8 cellular contexts compared by ENCODE assay signal in genomic region chr14:75293920-75294648, GRCh38. TPM values are rescaled to one million over a fixed set of nuclear protein-coding genes. Genes with fewer than 3 reads are reported as not detected.
DNase-seq lines count a peak whose midpoint lies in the region; ATAC-seq and TF ChIP-seq lines count a peak whose summit lies in the region.

No MANE protein-coding gene starts in this region.

- H3K27me3 ChIP-seq in psoas muscle (ENCODE audit: insufficient read depth in 3 of 3, low read length in 2 of 3): no peaks in the 10 kb centered on the region

- peak overlapping the region; percentile 97 for H3K4me3 Mint-ChIP-seq in T-helper 17 cell

- peak; percentile 75 for DNase-seq in NCI-H187 treated with DMSO at 0.1 percent for 48 hours (lab: John Stamatoyannopoulos, UW)
- peak; percentile 93 to 95 (median 93) for DNase-seq in T-helper 17 cell
- peak in 55 of 56 donors; percentile 49 to 96 (median 89) for DNase-seq in amygdala (lab: John Stamatoyannopoulos, UW)
- peak; percentile 97 for DNase-seq in left ventricle myocardium superior
- DNase-seq in psoas muscle: peak; percentile 96 to 98

- H3K9me3 ChIP-seq in T-helper 17 cell (ENCODE audit: control insufficient read depth, low read length, poor library complexity, severe bottlenecking) (no peaks in the 10 kb centered on the region), psoas muscle (no peaks in the 10 kb centered on the region)

- peaks cover 9% of the 10 kb centered on the region for H3K27me3 Mint-ChIP-seq in T-helper 17 cell

- intact Hi-C loops in left ventricle myocardium superior (cut with micrococcal nuclease): no loop called here
- intact Hi-C loops in psoas muscle (cut with DNase I): loop anchor here in 1 of 2 donors (10.0 kb wide), 1 partner anchor 49 kb away; no protein-coding TSS in a partner anchor

- H3K36me3 Mint-ChIP-seq in T-helper 17 cell (ENCODE audit: low read depth): no peaks in the 10 kb centered on the region

- H3K4me1 ChIP-seq in psoas muscle (peaks cover 10% of the 10 kb centered on the region), urinary bladder (ENCODE audit: insufficient read depth) (no peaks in the 10 kb centered on the region)

- H3K4me1 Mint-ChIP-seq in T-helper 17 cell: peaks cover 14% of the 10 kb centered on the region

- H3K36me3 ChIP-seq in psoas muscle (ENCODE audit: insufficient read depth in 1 of 2, low read depth in 1 of 2) (no peaks in the 10 kb centered on the region), urinary bladder (ENCODE audit: insufficient read depth) (no peaks in the 10 kb centered on the region)

- TF ChIP-seq CTCF in psoas muscle (IDR thresholded peaks at IDR 0.05): no peak

- peak overlapping the region; percentile 85 for H3K4me3 ChIP-seq in psoas muscle
- peak overlapping the region; percentile 41 for H3K4me3 ChIP-seq in urinary bladder (ENCODE audit: low read depth, low read length)

- peak overlapping the region; percentile 95 for H3K27ac ChIP-seq in psoas muscle
- H3K27ac ChIP-seq in urinary bladder (ENCODE audit: low read depth): peak overlapping the region; percentile 94

- ATAC-seq in GM18499 (IDR thresholded peaks at IDR 0.05; ENCODE audit: insufficient read depth, unreplicated experiment) (peak; percentile 61), HG02943 (IDR thresholded peaks at IDR 0.05; ENCODE audit: low read depth, unreplicated experiment) (peak; percentile 80), T-helper 17 cell (peak; percentile 85), left ventricle myocardium superior (peak; percentile 94), psoas muscle (peak; percentile 92 to 97 (median 95))

- peak overlapping the region; percentile 96 for H3K27ac Mint-ChIP-seq in T-helper 17 cell

- WGBS in psoas muscle, 3 donors: 0 to 1% (median 0%) methylated on average over 50 to 59 of the region's 59 CpGs
- WGBS in urinary bladder: under 1% methylated on average over 59 of the region's 59 CpGs

RNA-seq across cellular contexts. Expression of gene FOS, which starts 15.5 kb away (rescaled TPM):
- total RNA-seq in T-helper 17 cell: 1,000 to 10,000 TPM; 2,179 to 4,074 TPM
- 25.4 TPM for total RNA-seq in left ventricle myocardium superior
- 100 to 1,000 TPM in 2 of 4 donors, 10 to 100 TPM in 2; 20.7 to 279 (median 95.1) TPM for total RNA-seq in psoas muscle
- 10 to 100 TPM; 15.5 to 51.0 (median 33.8) TPM for polyA plus RNA-seq in psoas muscle
- 219 TPM for total RNA-seq in urinary bladder
- polyA plus RNA-seq in urinary bladder: 1,557 TPM

Comparison
In these comparisons a context has a peak if more than half of its experiments do, and no peak if none do; other contexts are left out.
1. Peak in every context shown above with its lines: DNase-seq, ATAC-seq, H3K4me3 ChIP-seq and H3K27ac ChIP-seq.